2 cellular contexts compared by ENCODE assay signal in the genomic region with DNA sequence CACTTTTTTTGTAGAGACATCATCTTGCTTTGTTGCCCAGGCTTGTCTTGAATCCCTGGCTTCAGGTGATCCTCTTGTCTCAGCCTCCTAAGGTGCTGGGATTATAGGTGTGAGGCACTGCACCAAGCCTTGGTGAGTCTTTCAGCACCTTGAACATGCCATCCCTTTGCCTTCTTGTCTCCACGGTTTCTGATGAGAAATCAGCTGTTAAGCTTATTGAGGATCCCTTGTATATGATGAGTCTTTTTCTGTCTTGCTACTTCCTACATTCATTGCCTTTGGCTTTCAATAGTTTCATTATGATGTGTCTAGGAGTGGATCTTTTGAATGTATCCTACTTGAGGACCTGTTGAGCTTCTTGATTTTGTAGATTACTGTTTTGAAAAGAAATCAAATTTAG.
A peak's percentile ranks its signal among the peaks of the same experiment; 100 is the strongest.
TF ChIP-seq lines count a peak whose summit lies in the region.

No MANE protein-coding gene starts in this region.

TF ChIP-seq in HCT116, 20 proteins besides CTCF, POLR2A, EP300 and RAD21:
- TF ChIP-seq CBX3 (IDR thresholded peaks at IDR 0.05; ENCODE audit: low read depth): peak; percentile 86; the same call in 1 of the 2 replicates
- no peak for TF ChIP-seq TCF7L2 (IDR thresholded peaks at IDR 0.05; ENCODE audit: borderline replicate concordance, extremely low read depth, insufficient read depth, insufficient read length)
TF ChIP-seq in HCT116: peak in this region for 1.

TF ChIP-seq in GM12878, 131 proteins besides CTCF, POLR2A, EP300 and RAD21:
- TF ChIP-seq ESRRA (IDR thresholded peaks at IDR 0.05; ENCODE audit: low read length) (no peak), CBX5 (IDR thresholded peaks at IDR 0.05; ENCODE audit: low read depth) (peak; percentile 92; the same call in 1 of the 2 replicates), STAT3 (IDR thresholded peaks at IDR 0.05; ENCODE audit: low read depth, low read length) (no peak), MYC (IDR thresholded peaks at IDR 0.05; ENCODE audit: insufficient read depth, insufficient read length, insufficient replicate concordance, low read length, severe bottlenecking) (no peak), NFIC (IDR thresholded peaks at IDR 0.05; ENCODE audit: low read depth, low read length) (no peak), SMAD5 (IDR thresholded peaks at IDR 0.05; ENCODE audit: low read depth) (no peak), SREBF2 (IDR thresholded peaks at IDR 0.05; ENCODE audit: low read length) (no peak), SUZ12 (IDR thresholded peaks at IDR 0.05; ENCODE audit: unreplicated experiment) (no peak)
